1 cellular context compared by ENCODE assay signal in the genomic region with DNA sequence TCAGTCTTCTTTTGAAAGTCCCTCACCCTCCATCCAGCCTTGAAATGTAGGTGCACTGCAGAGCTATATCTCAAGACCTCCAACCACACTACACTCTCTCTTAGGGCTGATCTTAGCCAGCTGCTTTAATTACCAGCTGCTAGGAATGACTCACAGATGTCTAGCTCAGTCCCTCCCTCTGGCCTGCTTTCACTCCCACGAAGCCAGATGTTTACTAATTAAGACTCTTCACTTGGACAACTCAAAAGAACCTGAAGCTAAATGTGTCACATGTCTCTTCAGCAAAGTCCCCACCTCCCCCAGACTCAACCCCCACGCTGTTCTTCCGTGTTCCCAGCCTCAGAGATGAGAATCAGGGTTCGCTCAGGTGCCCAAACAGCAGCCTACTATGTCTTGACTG.
TF ChIP-seq lines count a peak whose summit lies in the region.

No MANE protein-coding gene starts in this region.

TF ChIP-seq in GM23338, 12 proteins besides CTCF, POLR2A, EP300 and RAD21 (continued from another document):
- TF ChIP-seq ZNF331 (CRISPR knock-in tag; IDR thresholded peaks at IDR 0.05; ENCODE audit: low read depth) (no peak), CREB1 (CRISPR knock-in tag; IDR thresholded peaks at IDR 0.05; ENCODE audit: low read depth) (no peak), NANOG (IDR thresholded peaks at IDR 0.05; ENCODE audit: borderline replicate concordance) (no peak), EZH2 (IDR thresholded peaks at IDR 0.05; ENCODE audit: low read depth, unreplicated experiment) (no peak), ZNF114 (CRISPR knock-in tag; IDR thresholded peaks at IDR 0.05) (no peak), EZH2phosphoT487 (IDR thresholded peaks at IDR 0.05; ENCODE audit: unreplicated experiment) (no peak), STAT1 (IDR thresholded peaks at IDR 0.05; ENCODE audit: unreplicated experiment) (no peak)
- TF ChIP-seq, protein P1, sequence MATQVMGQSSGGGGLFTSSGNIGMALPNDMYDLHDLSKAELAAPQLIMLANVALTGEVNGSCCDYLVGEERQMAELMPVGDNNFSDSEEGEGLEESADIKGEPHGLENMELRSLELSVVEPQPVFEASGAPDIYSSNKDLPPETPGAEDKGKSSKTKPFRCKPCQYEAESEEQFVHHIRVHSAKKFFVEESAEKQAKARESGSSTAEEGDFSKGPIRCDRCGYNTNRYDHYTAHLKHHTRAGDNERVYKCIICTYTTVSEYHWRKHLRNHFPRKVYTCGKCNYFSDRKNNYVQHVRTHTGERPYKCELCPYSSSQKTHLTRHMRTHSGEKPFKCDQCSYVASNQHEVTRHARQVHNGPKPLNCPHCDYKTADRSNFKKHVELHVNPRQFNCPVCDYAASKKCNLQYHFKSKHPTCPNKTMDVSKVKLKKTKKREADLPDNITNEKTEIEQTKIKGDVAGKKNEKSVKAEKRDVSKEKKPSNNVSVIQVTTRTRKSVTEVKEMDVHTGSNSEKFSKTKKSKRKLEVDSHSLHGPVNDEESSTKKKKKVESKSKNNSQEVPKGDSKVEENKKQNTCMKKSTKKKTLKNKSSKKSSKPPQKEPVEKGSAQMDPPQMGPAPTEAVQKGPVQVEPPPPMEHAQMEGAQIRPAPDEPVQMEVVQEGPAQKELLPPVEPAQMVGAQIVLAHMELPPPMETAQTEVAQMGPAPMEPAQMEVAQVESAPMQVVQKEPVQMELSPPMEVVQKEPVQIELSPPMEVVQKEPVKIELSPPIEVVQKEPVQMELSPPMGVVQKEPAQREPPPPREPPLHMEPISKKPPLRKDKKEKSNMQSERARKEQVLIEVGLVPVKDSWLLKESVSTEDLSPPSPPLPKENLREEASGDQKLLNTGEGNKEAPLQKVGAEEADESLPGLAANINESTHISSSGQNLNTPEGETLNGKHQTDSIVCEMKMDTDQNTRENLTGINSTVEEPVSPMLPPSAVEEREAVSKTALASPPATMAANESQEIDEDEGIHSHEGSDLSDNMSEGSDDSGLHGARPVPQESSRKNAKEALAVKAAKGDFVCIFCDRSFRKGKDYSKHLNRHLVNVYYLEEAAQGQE (IDR thresholded peaks at IDR 0.05; ENCODE audit: unreplicated experiment), result no peak
- TF ChIP-seq, protein P2, sequence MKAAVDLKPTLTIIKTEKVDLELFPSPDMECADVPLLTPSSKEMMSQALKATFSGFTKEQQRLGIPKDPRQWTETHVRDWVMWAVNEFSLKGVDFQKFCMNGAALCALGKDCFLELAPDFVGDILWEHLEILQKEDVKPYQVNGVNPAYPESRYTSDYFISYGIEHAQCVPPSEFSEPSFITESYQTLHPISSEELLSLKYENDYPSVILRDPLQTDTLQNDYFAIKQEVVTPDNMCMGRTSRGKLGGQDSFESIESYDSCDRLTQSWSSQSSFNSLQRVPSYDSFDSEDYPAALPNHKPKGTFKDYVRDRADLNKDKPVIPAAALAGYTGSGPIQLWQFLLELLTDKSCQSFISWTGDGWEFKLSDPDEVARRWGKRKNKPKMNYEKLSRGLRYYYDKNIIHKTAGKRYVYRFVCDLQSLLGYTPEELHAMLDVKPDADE (IDR thresholded peaks at IDR 0.05), result no peak
TF ChIP-seq in GM23338: peak in this region for 0.
